21 cellular contexts compared by ENCODE assay signal in the genomic region with DNA sequence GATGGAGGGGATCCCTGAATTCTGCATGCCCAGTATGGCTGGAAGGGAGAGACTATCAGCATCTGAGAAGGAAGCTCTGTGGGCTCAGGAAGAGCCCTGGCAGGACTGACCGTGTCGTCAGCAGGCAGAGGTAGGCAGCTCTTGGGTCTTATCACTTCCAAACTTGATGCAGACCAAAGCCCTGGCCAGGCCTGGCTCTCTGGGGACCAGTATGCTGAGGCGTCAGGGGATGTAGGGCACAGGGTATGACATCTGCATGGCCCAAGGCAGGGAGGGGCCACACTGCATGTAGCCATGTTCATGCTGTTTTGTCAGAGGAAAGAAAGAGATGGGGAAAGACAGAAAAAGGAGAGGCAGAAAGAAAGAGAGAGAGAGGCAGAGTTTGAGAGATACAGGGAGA. TPM values are rescaled to one million over a fixed set of nuclear protein-coding genes. Genes with fewer than 3 reads are reported as not detected.
DNase-seq lines count a peak whose midpoint lies in the region; ATAC-seq and TF ChIP-seq lines count a peak whose summit lies in the region.
"Had no signal": no experiment of that assay in that cellular context is flagged by ENCODE, and none has a peak within 500 bp of the region (broad histone marks: within the 10 kb centered on the region; RNA-seq: fewer than 3 reads in every experiment).

No MANE protein-coding gene starts in this region.

- intact Hi-C loops in left lung (cut with DNase I), result no loop called here
- intact Hi-C loops in ovary (cut with DNase I), result no loop called here
- intact Hi-C loops in activated naive CD4-positive, alpha-beta T cell treated with anti-CD3 and anti-CD28 coated beads for 36 hours (cut with micrococcal nuclease), result no loop called here

- no peaks in the 10 kb centered on the region for H4K20me1 ChIP-seq in DOHH2 (ENCODE audit: control insufficient read depth, insufficient read depth, low read depth, low read length)

- no peak overlapping the region for H3K4me3 ChIP-seq in DOHH2 (ENCODE audit: low read length)
- no peak overlapping the region for H3K4me3 ChIP-seq in SK-N-MC
- peak overlapping the region in 1 of 2 donors; percentile 11 for H3K4me3 ChIP-seq in left lung
- H3K4me3 ChIP-seq in ovary, result no peak overlapping the region
- H3K4me3 ChIP-seq: colonic mucosa, prostate gland had no signal

- DNase-seq in SK-N-MC (ENCODE audit: low read depth, low spot score), result no peak
- peak in 1 of 2 donors; percentile 77 for DNase-seq in left lung
- DNase-seq in stimulated activated effector memory CD8-positive, alpha-beta T cell treated with anti-CD3 and anti-CD28 coated beads, Interleukin-12 subunit alpha, Interleukin-12 subunit beta, amount 100 ng/mL, for 72 hours (ENCODE audit: low spot score in 2 of 2), result no peak
- DNase-seq in ovary, result no peak
- no peak for DNase-seq in activated naive CD4-positive, alpha-beta T cell treated with anti-CD3 and anti-CD28 coated beads for 36 hours
- DNase-seq in mesenteric fat pad (ENCODE audit: low spot score), result no peak
- DNase-seq: activated CD4-positive, CD25-positive, alpha-beta regulatory T cell treated with anti-CD3 and anti-CD28 coated beads, Interleukin-2, amount 50 U/mL, for 72 hours; activated T-cell treated with anti-CD3 and anti-CD28 coated beads, Interleukin-2, amount 50 U/mL, for 1 hour; colonic mucosa; IMR-90; mesendoderm; NCI-H1694 treated with DMSO at 0.1 percent for 48 hours; NCI-H526; stimulated activated CD4-positive, alpha-beta T cell treated with anti-CD3 and anti-CD28 coated beads, Interleukin-1b, Interleukin-23, amount 100 ng/mL, for 48 hours; T-helper 1 cell had no signal

- H3K9me3 ChIP-seq in DOHH2 (ENCODE audit: control insufficient read depth, insufficient read depth, low read length) (no peaks in the 10 kb centered on the region), SK-N-MC (ENCODE audit: low read depth, low read length) (no peaks in the 10 kb centered on the region), left lung (no peaks in the 10 kb centered on the region), ovary (no peaks in the 10 kb centered on the region)
- H3K9me3 ChIP-seq: colonic mucosa, prostate gland had no signal

- no peak overlapping the region for H3K4me3 Mint-ChIP-seq in stimulated activated effector memory CD8-positive, alpha-beta T cell treated with anti-CD3 and anti-CD28 coated beads, Interleukin-12 subunit alpha, Interleukin-12 subunit beta, amount 100 ng/mL, for 72 hours
- H3K4me3 Mint-ChIP-seq in activated naive CD4-positive, alpha-beta T cell treated with anti-CD3 and anti-CD28 coated beads for 36 hours, result no peak overlapping the region

- peak overlapping the region; percentile 21 for H3K27ac Mint-ChIP-seq in stimulated activated effector memory CD8-positive, alpha-beta T cell treated with anti-CD3 and anti-CD28 coated beads, Interleukin-12 subunit alpha, Interleukin-12 subunit beta, amount 100 ng/mL, for 72 hours
- no peak overlapping the region for H3K27ac Mint-ChIP-seq in activated naive CD4-positive, alpha-beta T cell treated with anti-CD3 and anti-CD28 coated beads for 36 hours

- no peaks in the 10 kb centered on the region for H3K9me2 ChIP-seq in DOHH2 (replicated peaks; ENCODE audit: control insufficient read depth, low read length)

- H3K27ac ChIP-seq in DOHH2 (ENCODE audit: low read depth, low read length) (peak overlapping the region; percentile 25; the same call in 1 of the 2 replicates), SK-N-MC (no peak overlapping the region), left lung (peak overlapping the region; percentile 23 to 95), ovary (no peak overlapping the region)
- H3K27ac ChIP-seq: C4-2B, colonic mucosa, prostate gland had no signal

- peaks cover 63% of the 10 kb centered on the region for H3K4me1 Mint-ChIP-seq in stimulated activated effector memory CD8-positive, alpha-beta T cell treated with anti-CD3 and anti-CD28 coated beads, Interleukin-12 subunit alpha, Interleukin-12 subunit beta, amount 100 ng/mL, for 72 hours
- peaks cover 49% of the 10 kb centered on the region for H3K4me1 Mint-ChIP-seq in activated naive CD4-positive, alpha-beta T cell treated with anti-CD3 and anti-CD28 coated beads for 36 hours (ENCODE audit: low read depth)

- peak overlapping the region; percentile 4; the same call in 1 of the 2 replicates for H3K4me2 ChIP-seq in DOHH2 (ENCODE audit: low read length)

- no peak for TF ChIP-seq EP300 in ovary (IDR thresholded peaks at IDR 0.05)

- 0 out of 2 replicates have a peak, but pooled peaks cover 3% of the 10 kb centered on the region for H3K36me3 ChIP-seq in DOHH2 (ENCODE audit: control insufficient read depth, low read length)
- H3K36me3 ChIP-seq in SK-N-MC (ENCODE audit: insufficient read depth, low read length), result no peaks in the 10 kb centered on the region
- H3K36me3 ChIP-seq in left lung, result peaks cover 0 to 12% of the 10 kb centered on the region in 2 donors
- no peaks in the 10 kb centered on the region for H3K36me3 ChIP-seq in ovary
- H3K36me3 ChIP-seq: colonic mucosa, prostate gland had no signal

- peaks cover 35% of the 10 kb centered on the region for H3F3A ChIP-seq in DOHH2 (ENCODE audit: control insufficient read depth, insufficient read depth)

- WGBS in ovary, 3 donors, result 63 to 72% (median 67%) methylated on average over 3 of the region's 3 CpGs

- H3K4me1 ChIP-seq in DOHH2 (ENCODE audit: control insufficient read depth, low read length) (peaks cover 94% of the 10 kb centered on the region), left lung (peaks cover 7 to 99% of the 10 kb centered on the region in 2 donors), ovary (ENCODE audit: insufficient read depth) (no peaks in the 10 kb centered on the region)
- H3K4me1 ChIP-seq: colonic mucosa, prostate gland had no signal

- peaks cover 15% of the 10 kb centered on the region for H3K36me3 Mint-ChIP-seq in stimulated activated effector memory CD8-positive, alpha-beta T cell treated with anti-CD3 and anti-CD28 coated beads, Interleukin-12 subunit alpha, Interleukin-12 subunit beta, amount 100 ng/mL, for 72 hours
- H3K36me3 Mint-ChIP-seq in activated naive CD4-positive, alpha-beta T cell treated with anti-CD3 and anti-CD28 coated beads for 36 hours (ENCODE audit: low read depth), result no peaks in the 10 kb centered on the region

- ATAC-seq in left lung (no peak), HG03196 (IDR thresholded peaks at IDR 0.05; ENCODE audit: unreplicated experiment) (no peak)
- no peak for ATAC-seq in stimulated activated effector memory CD8-positive, alpha-beta T cell treated with anti-CD3 and anti-CD28 coated beads, Interleukin-12 subunit alpha, Interleukin-12 subunit beta, amount 100 ng/mL, for 72 hours
- ATAC-seq: esophagus mucosa, Panc1 had no signal

- peak overlapping the region; percentile 42 for H3K9ac ChIP-seq in SK-N-MC (ENCODE audit: insufficient read length)

- no peaks in the 10 kb centered on the region for H3K9me3 Mint-ChIP-seq in stimulated activated effector memory CD8-positive, alpha-beta T cell treated with anti-CD3 and anti-CD28 coated beads, Interleukin-12 subunit alpha, Interleukin-12 subunit beta, amount 100 ng/mL, for 72 hours
- no peaks in the 10 kb centered on the region for H3K9me3 Mint-ChIP-seq in activated naive CD4-positive, alpha-beta T cell treated with anti-CD3 and anti-CD28 coated beads for 36 hours

- CTCF ChIA-PET in activated naive CD4-positive, alpha-beta T cell treated with anti-CD3 and anti-CD28 coated beads for 36 hours (lab: Charles Lee), result interaction anchor here (0.7 to 4.4 kb wide), 8 partner anchors 12 to 301 kb away, joined by 3 to 20 read pairs (median 4); no protein-coding TSS in a partner anchor

- TF ChIP-seq POLR2A in ovary (IDR thresholded peaks at IDR 0.05), result no peak

- H3K79me2 ChIP-seq in DOHH2 (ENCODE audit: control insufficient read depth, low read length), result no peaks in the 10 kb centered on the region

- no peaks in the 10 kb centered on the region for H3K27me3 Mint-ChIP-seq in activated naive CD4-positive, alpha-beta T cell treated with anti-CD3 and anti-CD28 coated beads for 36 hours (ENCODE audit: low read depth)

- TF ChIP-seq CTCF in DOHH2 (IDR thresholded peaks at IDR 0.05; ENCODE audit: low read depth, low read length, poor library complexity, severe bottlenecking) (no peak), left lung (IDR thresholded peaks at IDR 0.05) (no peak), ovary (IDR thresholded peaks at IDR 0.05) (no peak)

- H3K27me3 ChIP-seq in DOHH2 (ENCODE audit: control insufficient read depth, low read length), result no peaks in the 10 kb centered on the region
- H3K27me3 ChIP-seq in left lung, result peaks cover 0 to under 1% of the 10 kb centered on the region in 2 donors
- no peaks in the 10 kb centered on the region for H3K27me3 ChIP-seq in ovary

RNA-seq across cellular contexts. Expression of a gene that starts 6.3 kb away (rescaled TPM):
- total RNA-seq in left lung (100 to 1,000 TPM in 1 of 2 donors, 10 to 100 TPM in 1; 44.6 to 126 TPM), ovary (10 to 100 TPM in 1 of 7 donors, 1 to 10 TPM in 6; 1.1 to 14.1 (median 4.2) TPM), mesenteric fat pad (49.7 TPM)
- polyA plus RNA-seq in ovary, result 1 to 10 TPM; 4.2 to 6.8 TPM
- under 1 TPM; 0.10 to 0.14 TPM for total RNA-seq in activated naive CD4-positive, alpha-beta T cell treated with anti-CD3 and anti-CD28 coated beads for 36 hours
- total RNA-seq: IMR-90 had no signal
- polyA plus RNA-seq: IMR-90 had no signal

RNA-seq across cellular contexts. Expression of a gene that starts 24.8 kb away (rescaled TPM):
- total RNA-seq in left lung (10 to 100 TPM; 35.5 to 38.0 TPM), ovary (100 to 1,000 TPM in 3 of 7 donors, 10 to 100 TPM in 4; 11.3 to 159 (median 91.2) TPM), mesenteric fat pad (28.5 TPM)
- 10 to 100 TPM; 11.2 to 33.2 TPM for polyA plus RNA-seq in ovary
- 10 to 100 TPM in 1 of 2 experiments, 1 to 10 TPM in 1; 7.7 to 10.1 TPM for total RNA-seq in activated naive CD4-positive, alpha-beta T cell treated with anti-CD3 and anti-CD28 coated beads for 36 hours

RNA-seq across cellular contexts. Expression of a gene that starts 43.3 kb away (rescaled TPM):
- total RNA-seq in left lung (100 to 1,000 TPM; 170 to 341 TPM), ovary (10 to 100 TPM; 30.3 to 89.1 (median 48.6) TPM), mesenteric fat pad (126 TPM)
- polyA plus RNA-seq in ovary, result 100 to 1,000 TPM; 200 to 274 TPM
- 100 to 1,000 TPM; 115 to 125 TPM for total RNA-seq in activated naive CD4-positive, alpha-beta T cell treated with anti-CD3 and anti-CD28 coated beads for 36 hours

Comparison
In these comparisons a context has a peak if more than half of its experiments do, and no peak if none do; other contexts are left out.
1. H3K27ac ChIP-seq: peak in DOHH2 (single experiment) and left lung (2 of 2); none in SK-N-MC (single experiment) and ovary (0 of 2).